8 cellular contexts compared by ENCODE assay signal in genomic region chr7:88357794-88358533, GRCh38. TPM values are rescaled to one million over a fixed set of nuclear protein-coding genes. Genes with fewer than 3 reads are reported as not detected.
DNase-seq lines count a peak whose midpoint lies in the region; ATAC-seq and TF ChIP-seq lines count a peak whose summit lies in the region.

No MANE protein-coding gene starts in this region.

- H3K4ac ChIP-seq in mesenchymal stem cell (ENCODE audit: low read depth in 1 of 2, low read length in 2 of 2), result no peak overlapping the region

- no peak overlapping the region for H3K4me3 Mint-ChIP-seq in activated CD8-positive, alpha-beta T cell treated with anti-CD3 and anti-CD28 coated beads, Interleukin-2, amount 10 ng/mL, durations not matched to agents 7 days and 5 days

- DNase-seq in AG20443 (ENCODE audit: low spot score) (peak; percentile 9), adrenal gland (peak in 3 of 7 donors; percentile 16 to 53 (median 24)), mesenchymal stem cell (no peak), NCI-H1092 treated with DMSO at 0.1 percent for 48 hours (lab: John Stamatoyannopoulos, UW) (no peak), NCI-H2227 (lab: John Stamatoyannopoulos, UW; ENCODE audit: unreplicated experiment) (no peak)
- no peak for DNase-seq in activated CD8-positive, alpha-beta T cell treated with anti-CD3 and anti-CD28 coated beads, Interleukin-2, amount 10 ng/mL, durations not matched to agents 7 days and 5 days

- no peak overlapping the region for H4K8ac ChIP-seq in mesenchymal stem cell (ENCODE audit: low read length)

- H3K36me3 ChIP-seq in adrenal gland (replicated peaks in 1 of 2), result no peaks in the 10 kb centered on the region
- no peaks in the 10 kb centered on the region for H3K36me3 ChIP-seq in mesenchymal stem cell (ENCODE audit: control insufficient read depth in 1 of 2, insufficient read depth in 2 of 2, low read depth in 1 of 2, low read length in 2 of 2)

- no peak overlapping the region for H2AK5ac ChIP-seq in mesenchymal stem cell (ENCODE audit: low read length, severe bottlenecking)

- no peak overlapping the region for H3K18ac ChIP-seq in mesenchymal stem cell (ENCODE audit: low read depth in 1 of 2, low read length in 2 of 2)

- ATAC-seq in GM19397 (IDR thresholded peaks at IDR 0.05; ENCODE audit: unreplicated experiment), result peak; percentile 78
- peak; percentile 64 for ATAC-seq in HG03521 (IDR thresholded peaks at IDR 0.05; ENCODE audit: unreplicated experiment)
- no peak for ATAC-seq in activated CD8-positive, alpha-beta T cell treated with anti-CD3 and anti-CD28 coated beads, Interleukin-2, amount 10 ng/mL, durations not matched to agents 7 days and 5 days

- H3K4me1 ChIP-seq in adrenal gland (replicated peaks in 1 of 2), result peaks cover 0 to 4% of the 10 kb centered on the region in 2 donors
- no peaks in the 10 kb centered on the region for H3K4me1 ChIP-seq in mesenchymal stem cell (ENCODE audit: control insufficient read depth, insufficient read depth, low read depth, low read length)

- intact Hi-C loops in adrenal gland (cut with DNase I), result loop anchor here in 1 of 2 donors (5.0 kb wide), 1 partner anchor 116 kb away; no protein-coding TSS in a partner anchor

- peaks cover 17% of the 10 kb centered on the region for H3K27me3 Mint-ChIP-seq in activated CD8-positive, alpha-beta T cell treated with anti-CD3 and anti-CD28 coated beads, Interleukin-2, amount 10 ng/mL, durations not matched to agents 7 days and 5 days (ENCODE audit: low read depth)

- H2BK12ac ChIP-seq in mesenchymal stem cell (ENCODE audit: low read length in 2 of 2), result no peak overlapping the region

- no peak overlapping the region for H3K23ac ChIP-seq in mesenchymal stem cell (ENCODE audit: low read length in 2 of 2)

- H2AFZ ChIP-seq in mesenchymal stem cell (ENCODE audit: low read depth, low read length), result no peak overlapping the region

- no peaks in the 10 kb centered on the region for H3K9me3 ChIP-seq in adrenal gland (replicated peaks in 1 of 3)
- no peaks in the 10 kb centered on the region for H3K9me3 ChIP-seq in mesenchymal stem cell (ENCODE audit: control insufficient read depth, low read length)

- no peak overlapping the region for H3K14ac ChIP-seq in mesenchymal stem cell (ENCODE audit: low read length in 2 of 2)

- no peak overlapping the region for H4K91ac ChIP-seq in mesenchymal stem cell (ENCODE audit: low read length)

- no peak overlapping the region for H3K4me2 ChIP-seq in mesenchymal stem cell (ENCODE audit: low read length, poor library complexity, severe bottlenecking)

- no peaks in the 10 kb centered on the region for H3K9me3 Mint-ChIP-seq in activated CD8-positive, alpha-beta T cell treated with anti-CD3 and anti-CD28 coated beads, Interleukin-2, amount 10 ng/mL, durations not matched to agents 7 days and 5 days (ENCODE audit: insufficient read depth)

- WGBS in adrenal gland, 4 donors, result 26 to 38% (median 34%) methylated on average over 4 of the region's 4 CpGs
- 61% methylated on average over 3 of the region's 4 CpGs for WGBS in mesenchymal stem cell

- H2BK15ac ChIP-seq in mesenchymal stem cell (ENCODE audit: low read depth, poor library complexity, severe bottlenecking), result no peak overlapping the region

- no peak overlapping the region for H2BK120ac ChIP-seq in mesenchymal stem cell (ENCODE audit: low read depth, low read length)

- H3K9ac ChIP-seq in mesenchymal stem cell (ENCODE audit: low read length), result peak overlapping the region; percentile 63

- no peak overlapping the region for H3K27ac Mint-ChIP-seq in activated CD8-positive, alpha-beta T cell treated with anti-CD3 and anti-CD28 coated beads, Interleukin-2, amount 10 ng/mL, durations not matched to agents 7 days and 5 days

- H3K27ac ChIP-seq in adrenal gland (no peak overlapping the region), mesenchymal stem cell (ENCODE audit: low read length, poor library complexity, severe bottlenecking) (no peak overlapping the region)

- TF ChIP-seq POLR2A in adrenal gland (IDR thresholded peaks at IDR 0.05), result no peak

- H3K36me3 Mint-ChIP-seq in activated CD8-positive, alpha-beta T cell treated with anti-CD3 and anti-CD28 coated beads, Interleukin-2, amount 10 ng/mL, durations not matched to agents 7 days and 5 days (ENCODE audit: low read depth), result no peaks in the 10 kb centered on the region

- H3K4me3 ChIP-seq in adrenal gland (peak overlapping the region in 1 of 4 donors; percentile 22), mesenchymal stem cell (ENCODE audit: insufficient read depth in 1 of 2, low read depth in 1 of 2, low read length in 2 of 2) (peak overlapping the region in 1 of 2 experiments; percentile 27)

- no peaks in the 10 kb centered on the region for H3K4me1 Mint-ChIP-seq in activated CD8-positive, alpha-beta T cell treated with anti-CD3 and anti-CD28 coated beads, Interleukin-2, amount 10 ng/mL, durations not matched to agents 7 days and 5 days (ENCODE audit: low read depth)

- H3K27me3 ChIP-seq in adrenal gland (no peaks in the 10 kb centered on the region), mesenchymal stem cell (ENCODE audit: control insufficient read depth in 1 of 2, insufficient read depth in 1 of 2, low read length in 2 of 2) (peaks cover 0 to 8% of the 10 kb centered on the region in 2 experiments)

- TF ChIP-seq CTCF in adrenal gland (IDR thresholded peaks at IDR 0.05), result peak; percentile 36 to 70 (median 58)

- POLR2A ChIA-PET in activated CD8-positive, alpha-beta T cell treated with anti-CD3 and anti-CD28 coated beads, Interleukin-2, amount 10 ng/mL, durations not matched to agents 7 days and 5 days (lab: Charles Lee), result no interaction called here

- no peak overlapping the region for H2BK5ac ChIP-seq in mesenchymal stem cell (ENCODE audit: low read depth, low read length, poor library complexity, severe bottlenecking)

- CTCF ChIA-PET in activated CD8-positive, alpha-beta T cell treated with anti-CD3 and anti-CD28 coated beads, Interleukin-2, amount 10 ng/mL, durations not matched to agents 7 days and 5 days (lab: Charles Lee), result interaction anchor here (1.8 kb wide), 1 partner anchor 115 kb away, joined by 5 read pairs; no protein-coding TSS in a partner anchor

- H3K79me1 ChIP-seq in mesenchymal stem cell (replicated peaks; ENCODE audit: low read length, poor library complexity, severe bottlenecking), result no peaks in the 10 kb centered on the region

RNA-seq across cellular contexts. Expression of gene STEAP4, which starts 51.3 kb away (rescaled TPM):
- 100 to 1,000 TPM in 7 of 8 donors, 10 to 100 TPM in 1; 53.6 to 338 (median 261) TPM for total RNA-seq in adrenal gland
- 100 to 1,000 TPM in 1 of 3 donors, 10 to 100 TPM in 2; 18.0 to 200 (median 30.0) TPM for polyA plus RNA-seq in adrenal gland
- not detected for polyA plus RNA-seq in mesenchymal stem cell (2013, experiment 1 of 2)
- 0.01 TPM for polyA plus RNA-seq in mesenchymal stem cell (2013, experiment 2 of 2)
- total RNA-seq in activated CD8-positive, alpha-beta T cell treated with anti-CD3 and anti-CD28 coated beads, Interleukin-2, amount 10 ng/mL, durations not matched to agents 7 days and 5 days, result not detected

Comparison
In these comparisons a context has a peak if more than half of its experiments do, and no peak if none do; other contexts are left out.
1. RNA of gene STEAP4, which starts 51.3 kb away (total RNA-seq): 53.6 to 338 TPM in adrenal gland; not detected in activated CD8-positive, alpha-beta T cell treated with anti-CD3 and anti-CD28 coated beads, Interleukin-2, amount 10 ng/mL, durations not matched to agents 7 days and 5 days; every median in the first group is over 10 times any median in the second.